Comparison of ENCODE assay signal across 39 cellular contexts in the genomic region with DNA sequence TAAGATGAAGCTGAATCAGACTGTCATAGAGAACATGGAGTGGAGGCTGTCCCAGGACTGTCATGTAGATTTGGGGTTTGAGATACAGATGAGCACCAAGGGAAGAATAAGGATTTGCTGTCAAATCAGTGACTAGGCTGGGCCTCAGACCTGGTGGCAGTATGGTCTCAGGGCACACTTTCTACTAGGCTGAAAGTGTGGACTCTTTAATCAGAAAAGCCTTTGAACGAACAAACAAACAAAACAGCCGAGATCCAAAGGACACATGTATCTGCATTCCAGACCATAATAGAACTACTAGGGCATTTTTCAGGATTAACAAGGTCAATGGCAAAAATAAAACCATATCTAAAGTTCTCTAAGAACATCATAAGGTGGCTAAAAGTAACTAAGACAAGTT. TPM values are rescaled to one million over a fixed set of nuclear protein-coding genes. Genes with fewer than 3 reads are reported as not detected.
"Had no signal": no experiment of that assay in that cellular context is flagged by ENCODE, and none has a peak within 500 bp of the region (broad histone marks: within the 10 kb centered on the region; RNA-seq: fewer than 3 reads in every experiment).

No MANE protein-coding gene starts in this region.

- H3K4me1 Mint-ChIP-seq: activated B cell treated with CpG ODN at 0.5 μM for 24 hours; activated CD4-positive, alpha-beta T cell treated with anti-CD3 and anti-CD28 coated beads, Interleukin-2, amount 10 ng/mL, durations not matched to agents 24 days and 14 days; activated naive CD8-positive, alpha-beta T cell treated with anti-CD3 and anti-CD28 coated beads for 36 hours; activated T-helper 17 cell treated with anti-CD3 and anti-CD28 coated beads, Interleukin-2, amount 50 U/mL, for 72 hours had no signal

- H3K4me3 Mint-ChIP-seq: activated B cell treated with CpG ODN at 0.5 μM for 24 hours; activated CD4-positive, alpha-beta memory T cell treated with anti-CD3 and anti-CD28 coated beads for 36 hours; activated CD4-positive, alpha-beta T cell treated with anti-CD3 and anti-CD28 coated beads, Interleukin-2, amount 10 ng/mL, durations not matched to agents 24 days and 14 days; activated CD8-positive, alpha-beta T cell treated with anti-CD3 and anti-CD28 coated beads for 36 hours; activated naive CD4-positive, alpha-beta T cell treated with anti-CD3 and anti-CD28 coated beads for 36 hours; activated naive CD8-positive, alpha-beta T cell treated with anti-CD3 and anti-CD28 coated beads for 36 hours; activated T-cell treated with anti-CD3 and anti-CD28 coated beads, Interleukin-2, amount 50 U/mL, for 4 hours; activated T-cell treated with anti-CD3 and anti-CD28 coated beads, Interleukin-2, amount 50 U/mL, for 72 hours; activated T-helper 1 cell treated with anti-CD3 and anti-CD28 coated beads, Interleukin-12 subunit alpha, Interleukin-12 subunit beta, Interleukin-2, Interleukin-4 antibody, amounts not matched to agents 30 ng/mL and 10 ng/mL and 1 ng/mL, durations not matched to agents 14 hours and 24 hours and 36 hours; activated T-helper 17 cell treated with anti-CD3 and anti-CD28 coated beads, Interleukin-2, amount 50 U/mL, for 72 hours; T-helper 1 cell treated with Interleukin-12 subunit alpha and Interleukin-12 subunit beta and Interleukin-4 antibody, amounts not matched to agents 30 μg/mL and 1 μg/mL, for 36 hours; T-helper 2 cell treated with Interferon-gamma antibody and Interleukin-4, amounts not matched to agents 5 μg/mL and 100 μg/mL, for 36 hours had no signal

- H3K36me3 Mint-ChIP-seq: activated CD4-positive, alpha-beta memory T cell treated with anti-CD3 and anti-CD28 coated beads for 36 hours; activated naive CD8-positive, alpha-beta T cell treated with anti-CD3 and anti-CD28 coated beads for 36 hours had no signal

- DNase-seq: activated B cell treated with CpG ODN at 0.5 μM for 24 hours; activated CD4-positive, alpha-beta memory T cell treated with anti-CD3 and anti-CD28 coated beads for 36 hours; activated CD4-positive, alpha-beta T cell treated with anti-CD3 and anti-CD28 coated beads for 4 hours; activated CD4-positive, alpha-beta T cell treated with anti-CD3 and anti-CD28 coated beads, Interleukin-2, amount 10 ng/mL, durations not matched to agents 24 days and 14 days; activated CD4-positive, alpha-beta T cell treated with anti-CD3 and anti-CD28 coated beads, Interleukin-2, amount 50 U/mL, for 1 hour; activated CD4-positive, alpha-beta T cell treated with anti-CD3 and anti-CD28 coated beads, Interleukin-2, amount 50 U/mL, for 4 hours; activated CD4-positive, CD25-positive, alpha-beta regulatory T cell treated with anti-CD3 and anti-CD28 coated beads, Interleukin-2, amount 50 U/mL, for 72 hours; activated CD8-positive, alpha-beta memory T cell treated with anti-CD3 and anti-CD28 coated beads, Interleukin-2, amount 50 U/mL, for 4 hours; activated CD8-positive, alpha-beta T cell treated with anti-CD3 and anti-CD28 coated beads for 36 hours; activated effector memory CD4-positive, alpha-beta T cell treated with anti-CD3 and anti-CD28 coated beads, Interleukin-2, amount 50 U/mL, for 16 hours; activated gamma-delta T cell treated with Interleukin-2 at 50 U/mL for 16 hours; activated naive CD4-positive, alpha-beta T cell; activated naive CD4-positive, alpha-beta T cell treated with anti-CD3 and anti-CD28 coated beads for 36 hours; activated naive CD4-positive, alpha-beta T cell treated with anti-CD3 and anti-CD28 coated beads, Interleukin-2, amount 50 U/mL, for 16 hours; activated naive CD8-positive, alpha-beta T cell treated with anti-CD3 and anti-CD28 coated beads for 36 hours; activated T-cell treated with anti-CD3 and anti-CD28 coated beads for 4 hours; activated T-cell treated with anti-CD3 and anti-CD28 coated beads, Interleukin-2, amount 50 U/mL, for 1 hour; activated T-cell treated with anti-CD3 and anti-CD28 coated beads, Interleukin-2, amount 50 U/mL, for 4 hours; activated T-cell treated with anti-CD3 and anti-CD28 coated beads, Interleukin-2, amount 50 U/mL, for 72 hours; adrenal gland; amniotic stem cell; aorta; body of pancreas; brain microvascular endothelial cell; central memory CD4-positive, alpha-beta T cell; T-helper 1 cell; T-helper 2 cell; T-helper 9 cell had no signal

- H3K9me3 Mint-ChIP-seq: activated B cell treated with CpG ODN at 0.5 μM for 24 hours; activated CD4-positive, alpha-beta memory T cell treated with anti-CD3 and anti-CD28 coated beads for 36 hours; activated CD4-positive, alpha-beta T cell treated with anti-CD3 and anti-CD28 coated beads, Interleukin-2, amount 10 ng/mL, durations not matched to agents 24 days and 14 days; activated CD8-positive, alpha-beta T cell treated with anti-CD3 and anti-CD28 coated beads for 36 hours; activated naive CD4-positive, alpha-beta T cell treated with anti-CD3 and anti-CD28 coated beads for 36 hours; activated T-cell treated with anti-CD3 and anti-CD28 coated beads, Interleukin-2, amount 50 U/mL, for 4 hours; activated T-helper 1 cell treated with anti-CD3 and anti-CD28 coated beads, Interleukin-12 subunit alpha, Interleukin-12 subunit beta, Interleukin-2, Interleukin-4 antibody, amounts not matched to agents 30 ng/mL and 10 ng/mL and 1 ng/mL, durations not matched to agents 14 hours and 24 hours and 36 hours; activated T-helper 17 cell treated with anti-CD3 and anti-CD28 coated beads, Interleukin-2, amount 50 U/mL, for 72 hours; T-helper 1 cell treated with Interleukin-12 subunit alpha and Interleukin-12 subunit beta and Interleukin-4 antibody, amounts not matched to agents 30 μg/mL and 1 μg/mL, for 36 hours; T-helper 2 cell treated with Interferon-gamma antibody and Interleukin-4, amounts not matched to agents 5 μg/mL and 100 μg/mL, for 36 hours had no signal

- FAIRE-seq: astrocyte, TTC549 had no signal

- ATAC-seq: activated CD8-positive, alpha-beta T cell treated with anti-CD3 and anti-CD28 coated beads for 36 hours; activated naive CD4-positive, alpha-beta T cell treated with anti-CD3 and anti-CD28 coated beads, Interleukin-2, amount 50 U/mL, for 72 hours; activated T-cell treated with anti-CD3 and anti-CD28 coated beads, Interleukin-2, amount 50 U/mL, for 4 hours; activated T-cell treated with anti-CD3 and anti-CD28 coated beads, Interleukin-2, amount 50 U/mL, for 72 hours; activated T-helper 17 cell treated with anti-CD3 and anti-CD28 coated beads, Interleukin-2, amount 50 U/mL, for 72 hours; body of pancreas had no signal

- H3K27ac Mint-ChIP-seq: activated B cell treated with CpG ODN at 0.5 μM for 24 hours; activated CD4-positive, alpha-beta memory T cell treated with anti-CD3 and anti-CD28 coated beads for 36 hours; activated CD4-positive, alpha-beta T cell treated with anti-CD3 and anti-CD28 coated beads, Interleukin-2, amount 10 ng/mL, durations not matched to agents 24 days and 14 days; activated CD8-positive, alpha-beta T cell treated with anti-CD3 and anti-CD28 coated beads for 36 hours; activated naive CD4-positive, alpha-beta T cell treated with anti-CD3 and anti-CD28 coated beads for 36 hours; activated naive CD4-positive, alpha-beta T cell treated with anti-CD3 and anti-CD28 coated beads, Interleukin-2, amount 50 U/mL, for 72 hours; activated naive CD8-positive, alpha-beta T cell treated with anti-CD3 and anti-CD28 coated beads for 36 hours; activated T-cell treated with anti-CD3 and anti-CD28 coated beads, Interleukin-2, amount 50 U/mL, for 72 hours; activated T-helper 1 cell treated with anti-CD3 and anti-CD28 coated beads, Interleukin-12 subunit alpha, Interleukin-12 subunit beta, Interleukin-2, Interleukin-4 antibody, amounts not matched to agents 30 ng/mL and 10 ng/mL and 1 ng/mL, durations not matched to agents 14 hours and 24 hours and 36 hours; activated T-helper 17 cell treated with anti-CD3 and anti-CD28 coated beads, Interleukin-2, amount 50 U/mL, for 72 hours; T-helper 1 cell treated with Interleukin-12 subunit alpha and Interleukin-12 subunit beta and Interleukin-4 antibody, amounts not matched to agents 30 μg/mL and 1 μg/mL, for 36 hours; T-helper 2 cell treated with Interferon-gamma antibody and Interleukin-4, amounts not matched to agents 5 μg/mL and 100 μg/mL, for 36 hours had no signal

RNA-seq across cellular contexts. Expression of gene OR10J1, which starts 2.9 kb away (rescaled TPM):
- total RNA-seq: activated B cell treated with CpG ODN at 0.5 μM for 24 hours; activated CD4-positive, alpha-beta memory T cell treated with anti-CD3 and anti-CD28 coated beads for 36 hours; activated CD4-positive, alpha-beta T cell treated with anti-CD3 and anti-CD28 coated beads, Interleukin-2, amount 10 ng/mL, durations not matched to agents 24 days and 14 days; activated CD8-positive, alpha-beta memory T cell treated with anti-CD3 and anti-CD28 coated beads for 36 hours; activated CD8-positive, alpha-beta T cell treated with anti-CD3 and anti-CD28 coated beads for 36 hours; activated naive CD4-positive, alpha-beta T cell treated with anti-CD3 and anti-CD28 coated beads for 36 hours; activated naive CD4-positive, alpha-beta T cell treated with anti-CD3 and anti-CD28 coated beads, Interleukin-2, amount 50 U/mL, for 72 hours; activated naive CD8-positive, alpha-beta T cell treated with anti-CD3 and anti-CD28 coated beads for 36 hours; activated T-cell treated with anti-CD3 and anti-CD28 coated beads, Interleukin-2, amount 50 U/mL, for 4 hours; activated T-cell treated with anti-CD3 and anti-CD28 coated beads, Interleukin-2, amount 50 U/mL, for 72 hours; activated T-helper 1 cell treated with anti-CD3 and anti-CD28 coated beads, Interleukin-12 subunit alpha, Interleukin-12 subunit beta, Interleukin-2, Interleukin-4 antibody, amounts not matched to agents 30 ng/mL and 10 ng/mL and 1 ng/mL, durations not matched to agents 14 hours and 24 hours and 36 hours; activated T-helper 17 cell treated with anti-CD3 and anti-CD28 coated beads, Interleukin-2, amount 50 U/mL, for 72 hours; adrenal gland; aorta; astrocyte; body of pancreas; breast epithelium; cardiac septum; cerebellum had no signal

RNA-seq across cellular contexts. Expression of gene OR10J4, which starts 10.4 kb away (rescaled TPM):
- total RNA-seq: activated B cell treated with CpG ODN at 0.5 μM for 24 hours; activated CD4-positive, alpha-beta memory T cell treated with anti-CD3 and anti-CD28 coated beads for 36 hours; activated CD4-positive, alpha-beta T cell treated with anti-CD3 and anti-CD28 coated beads, Interleukin-2, amount 10 ng/mL, durations not matched to agents 24 days and 14 days; activated CD8-positive, alpha-beta memory T cell treated with anti-CD3 and anti-CD28 coated beads for 36 hours; activated CD8-positive, alpha-beta T cell treated with anti-CD3 and anti-CD28 coated beads for 36 hours; activated naive CD4-positive, alpha-beta T cell treated with anti-CD3 and anti-CD28 coated beads for 36 hours; activated naive CD4-positive, alpha-beta T cell treated with anti-CD3 and anti-CD28 coated beads, Interleukin-2, amount 50 U/mL, for 72 hours; activated naive CD8-positive, alpha-beta T cell treated with anti-CD3 and anti-CD28 coated beads for 36 hours; activated T-cell treated with anti-CD3 and anti-CD28 coated beads, Interleukin-2, amount 50 U/mL, for 4 hours; activated T-cell treated with anti-CD3 and anti-CD28 coated beads, Interleukin-2, amount 50 U/mL, for 72 hours; activated T-helper 1 cell treated with anti-CD3 and anti-CD28 coated beads, Interleukin-12 subunit alpha, Interleukin-12 subunit beta, Interleukin-2, Interleukin-4 antibody, amounts not matched to agents 30 ng/mL and 10 ng/mL and 1 ng/mL, durations not matched to agents 14 hours and 24 hours and 36 hours; activated T-helper 17 cell treated with anti-CD3 and anti-CD28 coated beads, Interleukin-2, amount 50 U/mL, for 72 hours; adrenal gland; aorta; astrocyte; body of pancreas; breast epithelium; cardiac septum; cerebellum had no signal
